ENCODE assay signal across 2 cellular contexts in the genomic region with DNA sequence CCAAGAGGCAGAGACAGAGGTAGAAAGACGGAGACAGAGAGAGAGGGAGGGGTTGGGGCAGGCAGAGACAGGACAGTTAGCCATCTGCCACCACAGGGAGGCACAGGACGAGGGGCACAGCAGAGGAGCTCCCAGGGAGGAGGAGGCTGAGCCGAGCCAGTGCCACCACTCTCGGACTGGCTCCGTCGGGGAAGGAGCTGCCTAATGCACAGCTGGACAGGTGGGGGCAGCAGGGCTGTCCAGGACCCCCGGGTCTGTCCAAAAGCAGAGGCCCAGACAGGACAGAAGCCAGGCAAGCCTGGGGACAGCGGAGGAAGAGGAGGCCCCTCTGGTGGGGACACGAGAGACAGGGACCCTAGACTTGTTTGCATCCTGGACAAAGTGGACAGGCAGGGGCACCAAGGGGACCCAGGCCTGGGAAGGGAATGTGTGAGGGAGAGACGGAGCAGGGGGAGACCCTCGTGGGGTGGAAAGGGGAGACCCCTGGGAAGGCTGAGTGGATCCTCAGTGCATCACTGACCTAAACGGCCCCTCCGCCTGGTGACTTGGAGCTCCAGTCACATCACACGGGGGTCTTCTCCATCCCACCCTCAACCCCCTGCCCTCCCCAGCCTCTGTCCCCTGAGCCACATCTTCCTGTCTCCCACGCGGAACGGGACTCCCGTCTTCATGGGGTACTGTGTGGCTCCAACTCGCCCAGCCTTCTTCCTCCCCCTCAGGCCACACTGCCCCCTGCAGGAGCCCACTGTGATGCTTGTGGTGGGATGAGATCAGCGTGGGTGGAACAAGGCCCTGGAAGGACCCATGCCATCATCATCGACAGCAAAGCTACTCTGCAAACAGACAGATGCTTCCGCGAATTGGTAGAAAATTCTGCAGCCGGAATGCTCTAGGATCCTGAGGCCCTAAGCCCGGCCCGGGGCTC.
TF ChIP-seq lines count a peak whose summit lies in the region.

No MANE protein-coding gene starts in this region.

TF ChIP-seq in IMR-90, 13 proteins besides CTCF, POLR2A, EP300 and RAD21:
- TF ChIP-seq MAFK (IDR thresholded peaks at IDR 0.05; ENCODE audit: low read depth, low read length) (no peak), USF2 (IDR thresholded peaks at IDR 0.05; ENCODE audit: low read depth, low read length) (no peak), MAZ (IDR thresholded peaks at IDR 0.05; ENCODE audit: borderline replicate concordance, low read depth, low read length) (no peak), FOS (IDR thresholded peaks at IDR 0.05; ENCODE audit: low read depth, low read length) (no peak), SMC3 (IDR thresholded peaks at IDR 0.05; ENCODE audit: low read depth, low read length) (no peak)

TF ChIP-seq in H1, 55 proteins besides CTCF, POLR2A, EP300 and RAD21:
- TF ChIP-seq BACH1 (IDR thresholded peaks at IDR 0.05; ENCODE audit: low read length): peak; percentile 74; the same call in 1 of the 2 replicates
- TF ChIP-seq SP4 (IDR thresholded peaks at IDR 0.05; ENCODE audit: low read length): no peak
- no peak for TF ChIP-seq NANOG (IDR thresholded peaks at IDR 0.05; ENCODE audit: insufficient read depth, low read depth, low read length, poor library complexity, severe bottlenecking)
- TF ChIP-seq SUZ12 (IDR thresholded peaks at IDR 0.05; ENCODE audit: low read length): peak; percentile 29; the same call in 1 of the 2 replicates
- no peak for TF ChIP-seq NRF1 (IDR thresholded peaks at IDR 0.05; ENCODE audit: low read depth, low read length)
- no peak for TF ChIP-seq CHD1 (IDR thresholded peaks at IDR 0.05; ENCODE audit: low read depth, low read length)
- TF ChIP-seq HDAC2 (IDR thresholded peaks at IDR 0.05; ENCODE audit: borderline replicate concordance in 1 of 2, low read depth in 2 of 2, low read length in 2 of 2): peak in 1 of 2 experiments; percentile 83; a peak in 1 of 4 replicates
- TF ChIP-seq POLR2AphosphoS5 (IDR thresholded peaks at IDR 0.05; ENCODE audit: low read depth, low read length): no peak
